ENCODE assay signal across 15 cellular contexts in genomic region chr4:112270643-112271484, GRCh38. TPM values are rescaled to one million over a fixed set of nuclear protein-coding genes. Genes with fewer than 3 reads are reported as not detected.
DNase-seq lines count a peak whose midpoint lies in the region; ATAC-seq and TF ChIP-seq lines count a peak whose summit lies in the region.
"Had no signal": no experiment of that assay in that cellular context is flagged by ENCODE, and none has a peak within 500 bp of the region (broad histone marks: within the 10 kb centered on the region; RNA-seq: fewer than 3 reads in every experiment).

No MANE protein-coding gene starts in this region.

- no peaks in the 10 kb centered on the region for H4K20me1 ChIP-seq in smooth muscle cell (ENCODE audit: low read depth)

- WGBS in smooth muscle cell (ENCODE audit: low lambda C conversion rate), result 74% methylated on average over 8 of the region's 8 CpGs

- CTCF ChIA-PET in activated CD8-positive, alpha-beta T cell treated with anti-CD3 and anti-CD28 coated beads for 36 hours (lab: Charles Lee), result interaction anchor here (0.8 to 1.6 kb wide), 6 partner anchors 15 to 171 kb away, joined by 3 to 8 read pairs (median 4); partner anchors contain the start of gene TIFA
- CTCF ChIA-PET in activated CD8-positive, alpha-beta T cell treated with anti-CD3 and anti-CD28 coated beads, Interleukin-2, amount 10 ng/mL, durations not matched to agents 7 days and 5 days (lab: Charles Lee), result interaction anchor here (0.8 to 1.4 kb wide), 3 partner anchors 21 to 171 kb away, joined by 3 to 4 read pairs (median 3); no protein-coding TSS in a partner anchor
- CTCF ChIA-PET in CD4-positive, alpha-beta T cell (lab: Charles Lee), result no interaction called here

- ATAC-seq in activated CD8-positive, alpha-beta T cell treated with anti-CD3 and anti-CD28 coated beads for 36 hours, result peak; percentile 55
- ATAC-seq in activated CD8-positive, alpha-beta T cell treated with anti-CD3 and anti-CD28 coated beads, Interleukin-2, amount 10 ng/mL, durations not matched to agents 7 days and 5 days, result no peak
- ATAC-seq in CD4-positive, alpha-beta T cell (ENCODE audit: poor library complexity), result no peak
- ATAC-seq: left colon had no signal

- peaks cover 57% of the 10 kb centered on the region for H3K4me1 Mint-ChIP-seq in activated CD8-positive, alpha-beta T cell treated with anti-CD3 and anti-CD28 coated beads for 36 hours (ENCODE audit: low read depth)
- peaks cover 8% of the 10 kb centered on the region for H3K4me1 Mint-ChIP-seq in activated CD8-positive, alpha-beta T cell treated with anti-CD3 and anti-CD28 coated beads, Interleukin-2, amount 10 ng/mL, durations not matched to agents 7 days and 5 days (ENCODE audit: low read depth)
- peaks cover 7% of the 10 kb centered on the region for H3K4me1 Mint-ChIP-seq in CD4-positive, alpha-beta T cell (ENCODE audit: low read depth)

- no peak overlapping the region for H2AFZ ChIP-seq in smooth muscle cell (ENCODE audit: low read depth)

- no peaks in the 10 kb centered on the region for H3K27me3 Mint-ChIP-seq in activated CD8-positive, alpha-beta T cell treated with anti-CD3 and anti-CD28 coated beads for 36 hours
- H3K27me3 Mint-ChIP-seq in activated CD8-positive, alpha-beta T cell treated with anti-CD3 and anti-CD28 coated beads, Interleukin-2, amount 10 ng/mL, durations not matched to agents 7 days and 5 days (ENCODE audit: low read depth), result no peaks in the 10 kb centered on the region
- H3K27me3 Mint-ChIP-seq in CD4-positive, alpha-beta T cell, result no peaks in the 10 kb centered on the region

- H3K4me3 ChIP-seq in cardiac fibroblast (replicated peaks in 1 of 2; ENCODE audit: low read depth in 2 of 2, low read length in 2 of 2) (no peak overlapping the region), smooth muscle cell (no peak overlapping the region)
- H3K4me3 ChIP-seq: ascending aorta had no signal

- H3K27ac Mint-ChIP-seq in activated CD8-positive, alpha-beta T cell treated with anti-CD3 and anti-CD28 coated beads for 36 hours, result peak overlapping the region; percentile 78
- H3K27ac Mint-ChIP-seq in activated CD8-positive, alpha-beta T cell treated with anti-CD3 and anti-CD28 coated beads, Interleukin-2, amount 10 ng/mL, durations not matched to agents 7 days and 5 days, result no peak overlapping the region
- H3K27ac Mint-ChIP-seq in CD4-positive, alpha-beta T cell, result no peak overlapping the region

- no peaks in the 10 kb centered on the region for H3K9me3 ChIP-seq in smooth muscle cell (replicated peaks; ENCODE audit: low read depth)
- H3K9me3 ChIP-seq in CD4-positive, alpha-beta T cell (ENCODE audit: control insufficient read depth, low read length), result no peaks in the 10 kb centered on the region
- H3K9me3 ChIP-seq: ascending aorta had no signal

- H3K79me2 ChIP-seq in smooth muscle cell (ENCODE audit: low read depth), result no peaks in the 10 kb centered on the region

- intact Hi-C loops in activated CD8-positive, alpha-beta T cell treated with anti-CD3 and anti-CD28 coated beads for 36 hours (cut with micrococcal nuclease), result no loop called here
- intact Hi-C loops in CD4-positive, alpha-beta T cell (cut with DNase I, micrococcal nuclease), result no loop called here

- H3K4me3 Mint-ChIP-seq in activated CD8-positive, alpha-beta T cell treated with anti-CD3 and anti-CD28 coated beads for 36 hours, result no peak overlapping the region
- no peak overlapping the region for H3K4me3 Mint-ChIP-seq in activated CD8-positive, alpha-beta T cell treated with anti-CD3 and anti-CD28 coated beads, Interleukin-2, amount 10 ng/mL, durations not matched to agents 7 days and 5 days
- no peak overlapping the region for H3K4me3 Mint-ChIP-seq in CD4-positive, alpha-beta T cell

- H3K9me3 Mint-ChIP-seq in activated CD8-positive, alpha-beta T cell treated with anti-CD3 and anti-CD28 coated beads for 36 hours, result no peaks in the 10 kb centered on the region
- H3K9me3 Mint-ChIP-seq in activated CD8-positive, alpha-beta T cell treated with anti-CD3 and anti-CD28 coated beads, Interleukin-2, amount 10 ng/mL, durations not matched to agents 7 days and 5 days (ENCODE audit: insufficient read depth), result no peaks in the 10 kb centered on the region
- no peaks in the 10 kb centered on the region for H3K9me3 Mint-ChIP-seq in CD4-positive, alpha-beta T cell

- H3K4me1 ChIP-seq in smooth muscle cell (ENCODE audit: low read depth), result no peaks in the 10 kb centered on the region

- H3K9ac ChIP-seq in smooth muscle cell (ENCODE audit: low read depth), result no peak overlapping the region

- H3K36me3 Mint-ChIP-seq in activated CD8-positive, alpha-beta T cell treated with anti-CD3 and anti-CD28 coated beads for 36 hours (ENCODE audit: low read depth), result peaks cover 29% of the 10 kb centered on the region
- H3K36me3 Mint-ChIP-seq in activated CD8-positive, alpha-beta T cell treated with anti-CD3 and anti-CD28 coated beads, Interleukin-2, amount 10 ng/mL, durations not matched to agents 7 days and 5 days (ENCODE audit: low read depth), result peaks cover 18% of the 10 kb centered on the region
- H3K36me3 Mint-ChIP-seq in CD4-positive, alpha-beta T cell (ENCODE audit: low read depth), result peaks cover 40% of the 10 kb centered on the region

- H3K27me3 ChIP-seq in smooth muscle cell (ENCODE audit: low read depth), result no peaks in the 10 kb centered on the region
- no peaks in the 10 kb centered on the region for H3K27me3 ChIP-seq in CD4-positive, alpha-beta T cell (ENCODE audit: control insufficient read depth, insufficient read depth, low read length)
- H3K27me3 ChIP-seq: ascending aorta had no signal

- POLR2A ChIA-PET in activated CD8-positive, alpha-beta T cell treated with anti-CD3 and anti-CD28 coated beads for 36 hours (lab: Charles Lee), result interaction anchor here (1.0 to 2.8 kb wide), 5 partner anchors 8 to 31 kb away, joined by 3 to 14 read pairs (median 7); no protein-coding TSS in a partner anchor
- POLR2A ChIA-PET in activated CD8-positive, alpha-beta T cell treated with anti-CD3 and anti-CD28 coated beads, Interleukin-2, amount 10 ng/mL, durations not matched to agents 7 days and 5 days (lab: Charles Lee), result interaction anchor here (0.7 to 1.5 kb wide), 3 partner anchors 14 to 129 kb away, joined by 3 to 7 read pairs (median 3); partner anchors contain the start of gene TIFA
- POLR2A ChIA-PET in CD4-positive, alpha-beta T cell (lab: Charles Lee), result interaction anchor here (1.2 kb wide), 1 partner anchor 38 kb away, joined by 3 read pairs; no protein-coding TSS in a partner anchor

- H3F3A ChIP-seq in smooth muscle cell (ENCODE audit: low read depth), result no peaks in the 10 kb centered on the region

- H3K36me3 ChIP-seq in smooth muscle cell (ENCODE audit: low read depth), result peaks cover 2% of the 10 kb centered on the region

- no peak for TF ChIP-seq CTCF in activated CD8-positive, alpha-beta T cell treated with anti-CD3 and anti-CD28 coated beads for 36 hours (IDR thresholded peaks at IDR 0.05)
- TF ChIP-seq CTCF in cardiac fibroblast (IDR thresholded peaks at IDR 0.05; ENCODE audit: low read depth, low read length) (no peak), smooth muscle cell (IDR thresholded peaks at IDR 0.05; ENCODE audit: borderline replicate concordance, insufficient read depth, poor library complexity, severe bottlenecking) (no peak)
- TF ChIP-seq CTCF in CD4-positive, alpha-beta T cell (IDR thresholded peaks at IDR 0.05), result no peak

- no peak for DNase-seq in activated CD8-positive, alpha-beta T cell treated with anti-CD3 and anti-CD28 coated beads for 36 hours
- no peak for DNase-seq in activated CD8-positive, alpha-beta T cell treated with anti-CD3 and anti-CD28 coated beads, Interleukin-2, amount 10 ng/mL, durations not matched to agents 7 days and 5 days
- DNase-seq in MV-4-11 (lab: John Stamatoyannopoulos, UW) (peak; percentile 7), cardiac fibroblast (ENCODE audit: low read depth in 2 of 2) (peak; percentile 40 to 87), smooth muscle cell (lab: John Stamatoyannopoulos, UW; ENCODE audit: unreplicated experiment) (no peak), dermis blood vessel endothelial cell (no peak), NCI-H1092 (lab: John Stamatoyannopoulos, UW) (no peak)
- DNase-seq in CD4-positive, alpha-beta T cell, result no peak
- DNase-seq: activated CD4-positive, alpha-beta T cell treated with anti-CD3 and anti-CD28 coated beads for 48 hours; erythroblast; left colon; NCI-H2081 treated with DMSO at 0.1 percent for 48 hours; stimulated activated CD4-positive, alpha-beta T cell treated with anti-CD3 and anti-CD28 coated beads, Interleukin-1b, Interleukin-23, amount 100 ng/mL, for 48 hours had no signal

- H3K27ac ChIP-seq in smooth muscle cell (ENCODE audit: low read depth), result peak overlapping the region; percentile 18
- no peak overlapping the region for H3K27ac ChIP-seq in CD4-positive, alpha-beta T cell (ENCODE audit: low read depth, low read length)
- H3K27ac ChIP-seq: ascending aorta, RWPE1 had no signal

- no peak overlapping the region for H3K4me2 ChIP-seq in smooth muscle cell

RNA-seq across cellular contexts. Expression of gene TIFA, which starts 14.8 kb away (rescaled TPM):
- 10 to 100 TPM; 37.9 to 39.1 TPM for total RNA-seq in activated CD8-positive, alpha-beta T cell treated with anti-CD3 and anti-CD28 coated beads for 36 hours
- 10 to 100 TPM; 23.8 to 24.4 TPM for total RNA-seq in activated CD8-positive, alpha-beta T cell treated with anti-CD3 and anti-CD28 coated beads, Interleukin-2, amount 10 ng/mL, durations not matched to agents 7 days and 5 days
- total RNA-seq in smooth muscle cell (10.3 and 14.2 TPM in 2 replicates), dermis blood vessel endothelial cell (14.3 and 17.0 TPM in 2 replicates)
- polyA plus RNA-seq in smooth muscle cell, result 7.8 and 8.1 TPM in 2 replicates
- total RNA-seq in CD4-positive, alpha-beta T cell, result 10 to 100 TPM; 14.5 to 18.4 TPM

RNA-seq across cellular contexts. Expression of gene ALPK1, which starts 26.3 kb away (rescaled TPM):
- total RNA-seq in activated CD8-positive, alpha-beta T cell treated with anti-CD3 and anti-CD28 coated beads for 36 hours, result 10 to 100 TPM; 13.4 to 13.7 TPM
- total RNA-seq in activated CD8-positive, alpha-beta T cell treated with anti-CD3 and anti-CD28 coated beads, Interleukin-2, amount 10 ng/mL, durations not matched to agents 7 days and 5 days, result 10 to 100 TPM; 11.8 to 14.1 TPM
- total RNA-seq in smooth muscle cell (4.4 and 16.8 TPM in 2 replicates), dermis blood vessel endothelial cell (4.0 and 4.4 TPM in 2 replicates)
- 3.9 and 6.0 TPM in 2 replicates for polyA plus RNA-seq in smooth muscle cell
- 1 to 10 TPM; 8.2 to 9.5 TPM for total RNA-seq in CD4-positive, alpha-beta T cell

RNA-seq across cellular contexts. Expression of gene AP1AR, which starts 39.3 kb away (rescaled TPM):
- 10 to 100 TPM; 15.5 to 17.7 TPM for total RNA-seq in activated CD8-positive, alpha-beta T cell treated with anti-CD3 and anti-CD28 coated beads for 36 hours
- 10 to 100 TPM; 10.9 to 13.0 TPM for total RNA-seq in activated CD8-positive, alpha-beta T cell treated with anti-CD3 and anti-CD28 coated beads, Interleukin-2, amount 10 ng/mL, durations not matched to agents 7 days and 5 days
- total RNA-seq in smooth muscle cell (15.3 and 23.0 TPM in 2 replicates), dermis blood vessel endothelial cell (37.7 and 39.3 TPM in 2 replicates)
- polyA plus RNA-seq in smooth muscle cell, result 7.6 and 11.1 TPM in 2 replicates
- total RNA-seq in CD4-positive, alpha-beta T cell, result 1 to 10 TPM; 3.7 to 4.8 TPM

Comparison
In these comparisons a context has a peak if more than half of its experiments do, and no peak if none do; other contexts are left out.
1. DNase-seq: peak in MV-4-11 (single experiment) and cardiac fibroblast (2 of 2); none in activated CD8-positive, alpha-beta T cell treated with anti-CD3 and anti-CD28 coated beads for 36 hours (single experiment), activated CD8-positive, alpha-beta T cell treated with anti-CD3 and anti-CD28 coated beads, Interleukin-2, amount 10 ng/mL, durations not matched to agents 7 days and 5 days (single experiment), smooth muscle cell (single experiment), CD4-positive, alpha-beta T cell (0 of 10), dermis blood vessel endothelial cell (single experiment) and NCI-H1092 (single experiment).